In the genomic region with DNA sequence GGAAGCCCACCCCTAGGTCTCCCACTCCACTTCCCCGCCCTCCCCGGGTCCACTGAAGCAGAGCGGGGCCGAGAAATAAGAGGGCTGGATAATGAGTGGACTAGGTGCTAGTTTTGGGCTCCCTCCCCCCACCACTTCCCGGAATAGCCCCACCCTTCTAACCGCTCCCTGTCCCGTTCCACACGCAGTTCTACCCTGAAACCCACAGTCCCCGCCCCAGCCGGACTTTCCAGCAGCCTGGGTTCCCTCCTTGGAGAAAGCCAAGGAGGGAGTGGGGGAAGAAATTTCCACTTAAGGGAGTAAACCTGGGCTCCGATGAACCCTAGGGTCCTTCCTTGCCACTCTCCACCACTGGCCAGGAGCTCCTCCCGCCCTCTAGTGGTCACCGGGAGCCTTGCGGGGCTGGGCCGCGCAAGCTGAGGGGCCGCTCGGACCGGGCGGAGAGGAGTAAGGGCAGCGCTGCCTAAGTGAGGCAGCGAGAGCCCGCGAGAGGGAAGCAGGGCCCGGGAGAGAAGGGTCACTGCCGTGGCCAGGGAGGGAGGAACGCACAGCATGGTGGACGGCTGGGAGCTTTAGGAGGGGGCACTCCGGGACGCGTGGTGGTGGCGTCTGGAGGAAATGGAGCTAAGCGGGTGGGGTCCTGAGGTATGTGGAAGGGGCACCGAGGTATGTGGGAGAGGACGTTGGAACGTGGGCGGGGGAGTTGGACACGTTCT, we compare ENCODE assay signal across 8 cellular contexts. TPM values are rescaled to one million over a fixed set of nuclear protein-coding genes. Genes with fewer than 3 reads are reported as not detected.
A peak's percentile ranks its signal among the peaks of the same experiment; 100 is the strongest.
DNase-seq lines count a peak whose midpoint lies in the region; ATAC-seq and TF ChIP-seq lines count a peak whose summit lies in the region.

No MANE protein-coding gene starts in this region.

- peak; percentile 85 for DNase-seq in DMS153 treated with DMSO at 0.1 percent for 48 hours (lab: John Stamatoyannopoulos, UW; ENCODE audit: unreplicated experiment)
- peak; percentile 90 for DNase-seq in RWPE2 (ENCODE audit: low spot score)
- peak; percentile 35 for DNase-seq in activated gamma-delta T cell (lab: John Stamatoyannopoulos, UW)
- peak; percentile 90 for DNase-seq in fibroblast of the conjunctiva (ENCODE audit: low read depth)
- peak; percentile 99 for DNase-seq in neural crest cell (ENCODE audit: low read depth, low spot score)
- peak; percentile 76 for DNase-seq in superior temporal gyrus (ENCODE audit: extremely low spot score)

- H3K4me3 Mint-ChIP-seq in neural crest cell: peak overlapping the region; percentile 93

- peak overlapping the region; percentile 36 for H3K4me3 ChIP-seq in RWPE2 (ENCODE audit: severe bottlenecking)

- TF ChIP-seq CTCF in LNCAP (IDR thresholded peaks at IDR 0.05) (peak; percentile 100), RWPE2 (IDR thresholded peaks at IDR 0.05; ENCODE audit: poor library complexity, severe bottlenecking) (peak; percentile 96), neural crest cell (conservative IDR thresholded peaks at IDR 0.05) (peak; percentile 99)

- H3K27ac Mint-ChIP-seq in neural crest cell (ENCODE audit: unreplicated experiment): peak overlapping the region; percentile 99

- H3K36me3 Mint-ChIP-seq in neural crest cell (ENCODE audit: low read depth): peaks cover 17% of the 10 kb centered on the region

- H3K4me1 ChIP-seq in RWPE2 (ENCODE audit: insufficient read depth, poor library complexity, severe bottlenecking): peaks cover 3% of the 10 kb centered on the region

- peaks cover 5% of the 10 kb centered on the region for H3K27me3 Mint-ChIP-seq in neural crest cell (ENCODE audit: low read depth)

- 0 out of 2 replicates have a peak, but pooled peaks cover 3% of the 10 kb centered on the region for H3K36me3 ChIP-seq in RWPE2 (ENCODE audit: low read depth)

- H3K9me3 ChIP-seq in RWPE2 (ENCODE audit: severe bottlenecking): no peaks in the 10 kb centered on the region

- peak overlapping the region; percentile 92 for H3K27ac ChIP-seq in RWPE2 (ENCODE audit: poor library complexity, severe bottlenecking)

- H3K4me1 Mint-ChIP-seq in neural crest cell: peaks cover 57% of the 10 kb centered on the region

- no peaks in the 10 kb centered on the region for H3K27me3 ChIP-seq in RWPE2 (ENCODE audit: insufficient read depth, poor library complexity, severe bottlenecking)

- ATAC-seq in GM21619 (IDR thresholded peaks at IDR 0.05; ENCODE audit: unreplicated experiment) (peak; percentile 57), RWPE2 (ENCODE audit: low read depth) (peak; percentile 78)

- no peaks in the 10 kb centered on the region for H3K9me3 Mint-ChIP-seq in neural crest cell

RNA-seq across cellular contexts. Expression of gene THBS3, which starts 14.3 kb away (rescaled TPM):
- 21.4 TPM in 2 replicates for total RNA-seq in neural crest cell

RNA-seq across cellular contexts. Expression of gene MTX1, which starts 15.1 kb away (rescaled TPM):
- 36.0 and 38.3 TPM in 2 replicates for total RNA-seq in neural crest cell

RNA-seq across cellular contexts. Expression of gene TRIM46, which starts 19.8 kb away (rescaled TPM):
- 9.8 and 10.0 TPM in 2 replicates for total RNA-seq in neural crest cell

RNA-seq across cellular contexts. Expression of gene KRTCAP2, which starts 20.3 kb away (rescaled TPM):
- 125 and 152 TPM in 2 replicates for total RNA-seq in neural crest cell

RNA-seq across cellular contexts. Expression of gene DPM3, which starts 53.1 kb away (rescaled TPM):
- total RNA-seq in neural crest cell: 77.7 and 80.0 TPM in 2 replicates

Comparison
In these comparisons a context has a peak if more than half of its experiments do, and no peak if none do; other contexts are left out.
1. Peak in every context shown above with its lines: DNase-seq, ATAC-seq, H3K4me3 ChIP-seq and H3K27ac ChIP-seq.
2. DNase-seq: peak in every context shown above with its lines; median percentile 99 in neural crest cell; 90 in RWPE2; 90 in fibroblast of the conjunctiva; 85 in DMS153 treated with DMSO at 0.1 percent for 48 hours; 76 in superior temporal gyrus; 35 in activated gamma-delta T cell.